ENCODE assay signal across 32 cellular contexts in genomic region chr4:85913925-85914694, GRCh38.
"Had no signal": no experiment of that assay in that cellular context is flagged by ENCODE, and none has a peak within 500 bp of the region (broad histone marks: within the 10 kb centered on the region; RNA-seq: fewer than 3 reads in every experiment).

No MANE protein-coding gene starts in this region.

- H3K4me1 Mint-ChIP-seq: activated naive CD4-positive, alpha-beta T cell treated with anti-CD3 and anti-CD28 coated beads, Interleukin-2, amount 10 ng/mL, durations not matched to agents 7 days and 5 days; activated naive CD8-positive, alpha-beta T cell treated with anti-CD3 and anti-CD28 coated beads for 36 hours had no signal

- H3K4me3 Mint-ChIP-seq: activated B cell treated with CpG ODN at 0.5 μM for 24 hours; activated CD4-positive, alpha-beta memory T cell treated with anti-CD3 and anti-CD28 coated beads for 36 hours; activated naive CD4-positive, alpha-beta T cell treated with anti-CD3 and anti-CD28 coated beads, Interleukin-2, amount 10 ng/mL, durations not matched to agents 7 days and 5 days; activated naive CD8-positive, alpha-beta T cell treated with anti-CD3 and anti-CD28 coated beads for 36 hours; activated T-cell treated with anti-CD3 and anti-CD28 coated beads, Interleukin-2, amount 50 U/mL, for 4 hours; activated T-helper 1 cell treated with anti-CD3 and anti-CD28 coated beads, Interleukin-12 subunit alpha, Interleukin-12 subunit beta, Interleukin-2, Interleukin-4 antibody, amounts not matched to agents 30 ng/mL and 10 ng/mL and 1 ng/mL, durations not matched to agents 14 hours and 24 hours and 36 hours had no signal

- DNase-seq: activated B cell treated with CpG ODN at 0.5 μM for 24 hours; activated CD4-positive, alpha-beta memory T cell treated with anti-CD3 and anti-CD28 coated beads for 36 hours; activated CD4-positive, alpha-beta T cell treated with anti-CD3 and anti-CD28 coated beads for 4 hours; activated CD4-positive, alpha-beta T cell treated with anti-CD3 and anti-CD28 coated beads, Interleukin-2, amount 50 U/mL, for 1 hour; activated CD4-positive, CD25-positive, alpha-beta regulatory T cell treated with anti-CD3 and anti-CD28 coated beads, Interleukin-2, amount 50 U/mL, for 72 hours; activated CD8-positive, alpha-beta memory T cell treated with anti-CD3 and anti-CD28 coated beads, Interleukin-2, amount 50 U/mL, for 4 hours; activated naive CD4-positive, alpha-beta T cell treated with anti-CD3 and anti-CD28 coated beads, Interleukin-2, amount 10 ng/mL, durations not matched to agents 7 days and 5 days; activated naive CD8-positive, alpha-beta T cell treated with anti-CD3 and anti-CD28 coated beads for 36 hours; activated T-cell treated with anti-CD3 and anti-CD28 coated beads for 4 hours; activated T-cell treated with anti-CD3 and anti-CD28 coated beads, Interleukin-2, amount 50 U/mL, for 4 hours; amniotic stem cell; aorta; brain microvascular endothelial cell; Karpas-422; KBM-7; NCI-H1105 treated with DMSO at 0.1 percent for 48 hours; NCI-H1436; NCI-H1694; NCI-H1930; NCI-H2081 treated with DMSO at 0.1 percent for 48 hours; NCI-H226; NCI-H446 treated with DMSO at 0.1 percent for 48 hours; NCI-H524; NCI-H748 treated with DMSO at 0.1 percent for 48 hours; NK-92 treated with Interleukin-12 subunit alpha and Interleukin-12 subunit beta, amount 100 ng/mL, for 24 hours; PC-9; SW 1271; T-helper 1 cell; T-helper 2 cell; T-helper 9 cell had no signal

- H3K36me3 Mint-ChIP-seq: activated CD4-positive, alpha-beta memory T cell treated with anti-CD3 and anti-CD28 coated beads for 36 hours; activated naive CD4-positive, alpha-beta T cell treated with anti-CD3 and anti-CD28 coated beads, Interleukin-2, amount 10 ng/mL, durations not matched to agents 7 days and 5 days; activated naive CD8-positive, alpha-beta T cell treated with anti-CD3 and anti-CD28 coated beads for 36 hours had no signal

- H3K9me3 Mint-ChIP-seq: activated T-helper 1 cell treated with anti-CD3 and anti-CD28 coated beads, Interleukin-12 subunit alpha, Interleukin-12 subunit beta, Interleukin-2, Interleukin-4 antibody, amounts not matched to agents 30 ng/mL and 10 ng/mL and 1 ng/mL, durations not matched to agents 14 hours and 24 hours and 36 hours had no signal

- ATAC-seq: activated T-cell treated with anti-CD3 and anti-CD28 coated beads, Interleukin-2, amount 50 U/mL, for 4 hours; Right ventricle myocardium inferior had no signal

- H3K27ac Mint-ChIP-seq: activated B cell treated with CpG ODN at 0.5 μM for 24 hours; activated CD4-positive, alpha-beta memory T cell treated with anti-CD3 and anti-CD28 coated beads for 36 hours; activated naive CD4-positive, alpha-beta T cell treated with anti-CD3 and anti-CD28 coated beads, Interleukin-2, amount 10 ng/mL, durations not matched to agents 7 days and 5 days; activated naive CD8-positive, alpha-beta T cell treated with anti-CD3 and anti-CD28 coated beads for 36 hours; activated T-helper 1 cell treated with anti-CD3 and anti-CD28 coated beads, Interleukin-12 subunit alpha, Interleukin-12 subunit beta, Interleukin-2, Interleukin-4 antibody, amounts not matched to agents 30 ng/mL and 10 ng/mL and 1 ng/mL, durations not matched to agents 14 hours and 24 hours and 36 hours had no signal

- H3K27me3 Mint-ChIP-seq: activated B cell treated with CpG ODN at 0.5 μM for 24 hours; activated CD4-positive, alpha-beta memory T cell treated with anti-CD3 and anti-CD28 coated beads for 36 hours; activated naive CD4-positive, alpha-beta T cell treated with anti-CD3 and anti-CD28 coated beads, Interleukin-2, amount 10 ng/mL, durations not matched to agents 7 days and 5 days had no signal
